26 cellular contexts compared by ENCODE assay signal in the genomic region with DNA sequence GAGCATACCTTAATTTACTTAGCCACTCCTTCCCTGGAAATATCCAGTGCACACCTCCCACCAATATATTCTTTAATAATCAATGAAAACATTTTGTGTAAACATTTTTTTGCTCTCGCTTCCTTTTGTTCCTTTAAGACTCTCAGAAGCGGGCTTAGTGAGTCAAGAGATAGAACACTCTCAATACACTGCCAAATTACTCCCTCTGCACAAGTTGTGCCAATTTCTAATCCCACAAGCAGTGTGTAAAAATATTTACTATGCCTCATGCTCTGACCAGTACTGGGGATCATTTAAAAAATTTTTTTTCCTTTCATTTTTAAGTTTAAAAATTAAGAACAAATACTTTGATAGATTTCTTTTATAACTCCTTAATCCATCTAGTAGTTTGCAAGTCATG. TPM values are rescaled to one million over a fixed set of nuclear protein-coding genes. Genes with fewer than 3 reads are reported as not detected.
"Had no signal": no experiment of that assay in that cellular context is flagged by ENCODE, and none has a peak within 500 bp of the region (broad histone marks: within the 10 kb centered on the region; RNA-seq: fewer than 3 reads in every experiment).

No MANE protein-coding gene starts in this region.

- H3K27me3 ChIP-seq: sigmoid colon, tibial artery had no signal

- DNase-seq: activated CD4-positive, alpha-beta T cell treated with anti-CD3 and anti-CD28 coated beads for 1 hour; activated CD8-positive, alpha-beta memory T cell treated with anti-CD3 and anti-CD28 coated beads for 24 hours; activated CD8-positive, alpha-beta memory T cell treated with anti-CD3 and anti-CD28 coated beads, Interleukin-2, amount 50 U/mL, for 4 hours; activated naive CD4-positive, alpha-beta T cell; activated T-cell treated with anti-CD3 and anti-CD28 coated beads, Interleukin-2, amount 50 U/mL, for 24 hours; cortex of kidney; endodermal cell; foreskin melanocyte; glutamatergic neuron; hippocampal formation; posterior cingulate gyrus; sigmoid colon; stimulated activated CD4-positive, alpha-beta T cell treated with anti-CD3 and anti-CD28 coated beads, Interleukin-4, amount 100 ng/mL, for 1 hour; stimulated activated naive CD4-positive, alpha-beta T cell treated with Interleukin-2 at 50 U/mL for 16 hours; substantia nigra; T-helper 9 cell; tibial artery had no signal

- H3K9me3 ChIP-seq: sigmoid colon, tibial artery had no signal

- H3K27me3 Mint-ChIP-seq: activated naive CD8-positive, alpha-beta T cell had no signal

- H3K9me3 Mint-ChIP-seq: activated T-cell treated with anti-CD3 and anti-CD28 coated beads, Interleukin-2, amount 50 U/mL, for 24 hours; activated T-helper 2 cell treated with anti-CD3 and anti-CD28 coated beads, Interferon-gamma antibody, Interleukin-2, Interleukin-4, amounts not matched to agents 10 μg/mL and 5 μg/mL and 100 μg/mL, durations not matched to agents 14 hours and 24 hours and 36 hours; endodermal cell; nephron had no signal

- H3K4me3 Mint-ChIP-seq: activated naive CD8-positive, alpha-beta T cell; activated T-cell treated with anti-CD3 and anti-CD28 coated beads, Interleukin-2, amount 50 U/mL, for 24 hours; endodermal cell; nephron had no signal

- H3K27ac Mint-ChIP-seq: activated naive CD8-positive, alpha-beta T cell; activated T-cell treated with anti-CD3 and anti-CD28 coated beads, Interleukin-2, amount 50 U/mL, for 24 hours; activated T-helper 2 cell treated with anti-CD3 and anti-CD28 coated beads, Interferon-gamma antibody, Interleukin-2, Interleukin-4, amounts not matched to agents 10 μg/mL and 5 μg/mL and 100 μg/mL, durations not matched to agents 14 hours and 24 hours and 36 hours; endodermal cell; nephron had no signal

- H3K4me3 ChIP-seq: sigmoid colon, tibial artery had no signal

- FAIRE-seq: bronchial epithelial cell had no signal

- H3K27ac ChIP-seq: sigmoid colon, tibial artery had no signal

RNA-seq across cellular contexts. Expression of a gene that starts 29.3 kb away (rescaled TPM):
- total RNA-seq: activated T-helper 2 cell treated with anti-CD3 and anti-CD28 coated beads, Interferon-gamma antibody, Interleukin-2, Interleukin-4, amounts not matched to agents 10 μg/mL and 5 μg/mL and 100 μg/mL, durations not matched to agents 14 hours and 24 hours and 36 hours; bronchial epithelial cell; cerebellum; liver; myocyte; sigmoid colon; T-helper 1 cell treated with Interleukin-12 subunit alpha and Interleukin-12 subunit beta and Interleukin-4 antibody, amounts not matched to agents 30 ng/mL and 1 ng/mL, for 36 hours; ureter had no signal
- polyA plus RNA-seq: liver, sigmoid colon had no signal
